In genomic region chrX:135737361-135738071, GRCh38 we compare ENCODE assay signal across 18 cellular contexts. TPM values are rescaled to one million over a fixed set of nuclear protein-coding genes. Genes with fewer than 3 reads are reported as not detected.
DNase-seq lines count a peak whose midpoint lies in the region; ATAC-seq and TF ChIP-seq lines count a peak whose summit lies in the region.
"Had no signal": no experiment of that assay in that cellular context is flagged by ENCODE, and none has a peak within 500 bp of the region (broad histone marks: within the 10 kb centered on the region; RNA-seq: fewer than 3 reads in every experiment).

No MANE protein-coding gene starts in this region.

- intact Hi-C loops in left cardiac atrium (cut with DNase I) (no loop called here), transverse colon (cut with DNase I; ENCODE audit: low total_unique reads) (no loop called here), left colon (cut with DNase I, micrococcal nuclease) (no loop called here)

- H3K27ac ChIP-seq in GM23248 (no peak overlapping the region), transverse colon (no peak overlapping the region)
- H3K27ac ChIP-seq: SJSA1, uterus had no signal

- TF ChIP-seq EP300 in transverse colon (IDR thresholded peaks at IDR 0.05; ENCODE audit: low read depth): no peak

- H3K9me3 ChIP-seq in GM23248 (ENCODE audit: low read depth) (no peaks in the 10 kb centered on the region), transverse colon (no peaks in the 10 kb centered on the region)
- H3K9me3 ChIP-seq: SJSA1, uterus had no signal

- no peak overlapping the region for H3K9ac ChIP-seq in GM23248

- H4K20me1 ChIP-seq in GM23248 (ENCODE audit: insufficient read depth): no peaks in the 10 kb centered on the region

- H3K9me2 ChIP-seq in GM23248 (ENCODE audit: insufficient read depth): no peaks in the 10 kb centered on the region

- 10 to 24% methylated on average over 4 of the region's 4 CpGs for WGBS in GM23248 (ENCODE audit: low coverage in 1 of 2, low lambda C conversion rate in 2 of 2, missing lambda C conversion rate in 2 of 2), 2 experiments
- WGBS in transverse colon (ENCODE audit: low coverage in 1 of 2), 2 donors: 43% methylated on average over 4 of the region's 4 CpGs; no CpG with 5 or more reads in 1 of the 2 donors

- in situ Hi-C loops in ACHN (cut with HindIII; ENCODE audit: low pct_ligation_motif_present, low pct_unique_long_range_greater_than_20kb, low sequenced_read_pairs): no loop called here
- in situ Hi-C loops in GM23248 (cut with MboI): no loop called here
- in situ Hi-C loops in transverse colon (cut with MboI; ENCODE audit: low pct_ligation_motif_present in 1 of 4, low pct_unique_long_range_greater_than_20kb in 1 of 4, low sequenced_read_pairs in 3 of 4): no loop called here

- no peaks in the 10 kb centered on the region for H3K79me2 ChIP-seq in GM23248 (ENCODE audit: insufficient read depth)

- TF ChIP-seq CTCF in epithelial cell of esophagus (IDR thresholded peaks at IDR 0.05; ENCODE audit: insufficient read depth, low read depth, low read length, missing control alignments) (no peak), transverse colon (IDR thresholded peaks at IDR 0.05) (no peak)

- TF ChIP-seq POLR2A in transverse colon (IDR thresholded peaks at IDR 0.05): no peak

- H3K4me3 ChIP-seq in GM23248 (no peak overlapping the region), epithelial cell of esophagus (ENCODE audit: low read length) (no peak overlapping the region), transverse colon (no peak overlapping the region)
- H3K4me3 ChIP-seq: lung, SJSA1, uterus had no signal

- no peaks in the 10 kb centered on the region for H3K27me3 ChIP-seq in GM23248 (replicated peaks; ENCODE audit: insufficient read depth)
- no peaks in the 10 kb centered on the region for H3K27me3 ChIP-seq in transverse colon
- H3K27me3 ChIP-seq: SJSA1, uterus had no signal

- H3K4me1 ChIP-seq in GM23248 (ENCODE audit: insufficient read depth) (no peaks in the 10 kb centered on the region), transverse colon (no peaks in the 10 kb centered on the region)
- H3K4me1 ChIP-seq: SJSA1, uterus had no signal

- H3K4me2 ChIP-seq in GM23248 (ENCODE audit: unreplicated experiment): no peak overlapping the region

- no peaks in the 10 kb centered on the region for H3K36me3 ChIP-seq in GM23248 (ENCODE audit: low read depth)
- no peaks in the 10 kb centered on the region for H3K36me3 ChIP-seq in transverse colon
- H3K36me3 ChIP-seq: SJSA1, uterus had no signal

- ATAC-seq in left cardiac atrium: no peak
- ATAC-seq in GM18498 (IDR thresholded peaks at IDR 0.05; ENCODE audit: unreplicated experiment): no peak
- ATAC-seq in left colon: no peak

- H2AFZ ChIP-seq in GM23248: no peak overlapping the region

- DNase-seq in ACHN (peak; percentile 2), GM23248 (peak; percentile 3), NAMALWA (ENCODE audit: low spot score) (peak; percentile 60), epithelial cell of esophagus (ENCODE audit: low read depth) (peak; percentile 2), left cardiac atrium (no peak), transverse colon (no peak), left colon (no peak)
- DNase-seq: activated CD4-positive, CD25-positive, alpha-beta regulatory T cell treated with anti-CD3 and anti-CD28 coated beads, Interleukin-2, amount 50 U/mL, for 72 hours; amygdala; DMS153; NCI-H1436; stimulated activated CD4-positive, alpha-beta T cell treated with anti-CD3 and anti-CD28 coated beads, Interleukin-15, amount 100 ng/mL, for 24 hours; uterus had no signal

- H3F3A ChIP-seq in GM23248 (ENCODE audit: insufficient read depth): no peaks in the 10 kb centered on the region

RNA-seq across cellular contexts. Expression of gene CT45A1, which starts 24.1 kb away (rescaled TPM):
- not detected in 2 replicates for total RNA-seq in GM23248 (2014; rRNA removed; shearing (Covaris generic))
- not detected in 2 replicates for polyA plus RNA-seq in GM23248 (2016; fragmentation: Nextera tagmentation; extraction: Ambion mirVana)
- not detected for total RNA-seq in left cardiac atrium
- not detected for total RNA-seq in transverse colon
- total RNA-seq in left colon: not detected
- total RNA-seq: lung, omental fat pad, SJSA1, uterus had no signal
- polyA plus RNA-seq: AG04450, lung had no signal

RNA-seq across cellular contexts. Expression of gene CT45A3, which starts 30.5 kb away (rescaled TPM):
- total RNA-seq in GM23248 (2014; rRNA removed; shearing (Covaris generic)): not detected in 2 replicates
- polyA plus RNA-seq in GM23248 (2016; fragmentation: Nextera tagmentation; extraction: Ambion mirVana): not detected in 2 replicates
- total RNA-seq in left cardiac atrium (not detected), transverse colon (not detected), left colon (not detected)
- total RNA-seq: omental fat pad, SJSA1, uterus had no signal
- polyA plus RNA-seq: AG04450, lung had no signal

RNA-seq across cellular contexts. Expression of gene CT45A5, which starts 47.8 kb away (rescaled TPM):
- not detected in 2 replicates for total RNA-seq in GM23248 (2014; rRNA removed; shearing (Covaris generic))
- polyA plus RNA-seq in GM23248 (2016; fragmentation: Nextera tagmentation; extraction: Ambion mirVana): not detected in 2 replicates
- total RNA-seq in left cardiac atrium: not detected
- not detected for total RNA-seq in transverse colon
- total RNA-seq in left colon: not detected
- total RNA-seq: omental fat pad, SJSA1, uterus had no signal
- polyA plus RNA-seq: AG04450, lung had no signal

Comparison
In these comparisons a context has a peak if more than half of its experiments do, and no peak if none do; other contexts are left out.
1. DNase-seq: peak in ACHN (single experiment), GM23248 (single experiment), NAMALWA (single experiment) and epithelial cell of esophagus (single experiment); none in left cardiac atrium (single experiment), transverse colon (single experiment) and left colon (0 of 2).